ENCODE assay signal across 2 cellular contexts in the genomic region with DNA sequence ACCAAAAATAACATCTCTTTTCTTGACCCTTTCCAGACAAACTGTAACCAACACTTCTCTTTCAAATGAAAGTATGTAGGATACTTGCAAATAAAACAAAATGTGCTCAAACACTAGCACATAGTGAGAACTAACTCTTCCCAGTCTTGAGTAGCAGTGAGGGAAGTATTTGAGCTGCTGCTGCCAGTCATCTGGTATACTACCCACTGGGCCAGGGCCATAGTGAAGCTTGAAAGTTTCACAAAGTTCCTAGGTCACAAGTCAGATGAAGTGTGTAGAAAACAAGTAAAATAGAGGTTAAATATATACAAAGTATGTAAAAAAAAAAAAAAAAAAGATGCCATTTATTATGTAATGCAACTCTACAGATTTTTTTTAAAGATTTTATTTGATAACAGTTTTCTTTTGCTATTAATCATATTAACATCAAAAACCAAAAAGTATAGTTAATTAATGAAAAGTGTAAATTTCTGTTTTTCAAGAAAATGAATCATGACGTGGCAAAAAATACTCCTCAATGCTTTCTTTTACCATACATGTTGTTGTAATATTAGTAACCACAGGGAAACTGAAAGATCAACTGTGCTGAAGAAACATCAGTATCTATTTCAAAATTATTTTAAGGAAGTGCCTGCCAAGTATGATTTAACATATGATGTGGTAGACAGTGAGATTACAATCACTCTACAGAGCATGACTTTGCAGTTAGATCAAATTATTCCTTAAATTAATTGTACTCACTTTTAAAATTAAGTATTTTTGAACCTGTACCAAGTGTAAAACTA.
TF ChIP-seq lines count a peak whose summit lies in the region.

No MANE protein-coding gene starts in this region.

TF ChIP-seq in GM12891, 5 proteins besides CTCF, POLR2A, EP300 and RAD21:
- TF ChIP-seq PAX5 (IDR thresholded peaks at IDR 0.05; ENCODE audit: insufficient read depth, low read length, severe bottlenecking): no peak
- no peak for TF ChIP-seq TAF1 (IDR thresholded peaks at IDR 0.05; ENCODE audit: low read depth, low read length)
- no peak for TF ChIP-seq POU2F2 (IDR thresholded peaks at IDR 0.05; ENCODE audit: low read depth, low read length)
- TF ChIP-seq SPI1 (IDR thresholded peaks at IDR 0.05; ENCODE audit: low read depth, low read length): peak; percentile 74
- TF ChIP-seq POLR2AphosphoS5 (IDR thresholded peaks at IDR 0.05; ENCODE audit: low read depth, low read length): no peak

TF ChIP-seq in GM12878, 131 proteins besides CTCF, POLR2A, EP300 and RAD21:
- peak; percentile 89 for TF ChIP-seq BACH1 (IDR thresholded peaks at IDR 0.05; ENCODE audit: borderline replicate concordance)
- TF ChIP-seq BCL11A (IDR thresholded peaks at IDR 0.05; ENCODE audit: low read depth, low read length): no peak
- TF ChIP-seq NFXL1 (IDR thresholded peaks at IDR 0.05; ENCODE audit: borderline replicate concordance): no peak
- TF ChIP-seq, protein P1, sequence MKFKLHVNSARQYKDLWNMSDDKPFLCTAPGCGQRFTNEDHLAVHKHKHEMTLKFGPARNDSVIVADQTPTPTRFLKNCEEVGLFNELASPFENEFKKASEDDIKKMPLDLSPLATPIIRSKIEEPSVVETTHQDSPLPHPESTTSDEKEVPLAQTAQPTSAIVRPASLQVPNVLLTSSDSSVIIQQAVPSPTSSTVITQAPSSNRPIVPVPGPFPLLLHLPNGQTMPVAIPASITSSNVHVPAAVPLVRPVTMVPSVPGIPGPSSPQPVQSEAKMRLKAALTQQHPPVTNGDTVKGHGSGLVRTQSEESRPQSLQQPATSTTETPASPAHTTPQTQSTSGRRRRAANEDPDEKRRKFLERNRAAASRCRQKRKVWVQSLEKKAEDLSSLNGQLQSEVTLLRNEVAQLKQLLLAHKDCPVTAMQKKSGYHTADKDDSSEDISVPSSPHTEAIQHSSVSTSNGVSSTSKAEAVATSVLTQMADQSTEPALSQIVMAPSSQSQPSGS (IDR thresholded peaks at IDR 0.05; ENCODE audit: low read length): no peak
- no peak for TF ChIP-seq ZBED1 (IDR thresholded peaks at IDR 0.05; ENCODE audit: borderline replicate concordance)
- TF ChIP-seq NFIC (IDR thresholded peaks at IDR 0.05; ENCODE audit: low read depth, low read length): no peak
- no peak for TF ChIP-seq NR2F1 (conservative IDR thresholded peaks at IDR 0.05)
- no peak for TF ChIP-seq HSF1 (IDR thresholded peaks at IDR 0.05; ENCODE audit: low read depth, low read length)
- no peak for TF ChIP-seq ZNF274 (IDR thresholded peaks at IDR 0.05; ENCODE audit: insufficient read depth, insufficient read length)
- TF ChIP-seq SPI1 (IDR thresholded peaks at IDR 0.05; ENCODE audit: borderline replicate concordance, insufficient read depth, low read depth, low read length): peak; percentile 77
- TF ChIP-seq, protein P2, sequence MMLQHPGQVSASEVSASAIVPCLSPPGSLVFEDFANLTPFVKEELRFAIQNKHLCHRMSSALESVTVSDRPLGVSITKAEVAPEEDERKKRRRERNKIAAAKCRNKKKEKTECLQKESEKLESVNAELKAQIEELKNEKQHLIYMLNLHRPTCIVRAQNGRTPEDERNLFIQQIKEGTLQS (IDR thresholded peaks at IDR 0.05; ENCODE audit: borderline replicate concordance, extremely low read depth, low read depth, low read length): no peak
- TF ChIP-seq RUNX3 (IDR thresholded peaks at IDR 0.05; ENCODE audit: low read length): peak; percentile 31
- no peak for TF ChIP-seq TAF1 (IDR thresholded peaks at IDR 0.05; ENCODE audit: borderline replicate concordance, low read depth, low read length)
TF ChIP-seq in GM12878: peak in this region for 3.
